ENCODE assay signal across 1 cellular context in the genomic region with DNA sequence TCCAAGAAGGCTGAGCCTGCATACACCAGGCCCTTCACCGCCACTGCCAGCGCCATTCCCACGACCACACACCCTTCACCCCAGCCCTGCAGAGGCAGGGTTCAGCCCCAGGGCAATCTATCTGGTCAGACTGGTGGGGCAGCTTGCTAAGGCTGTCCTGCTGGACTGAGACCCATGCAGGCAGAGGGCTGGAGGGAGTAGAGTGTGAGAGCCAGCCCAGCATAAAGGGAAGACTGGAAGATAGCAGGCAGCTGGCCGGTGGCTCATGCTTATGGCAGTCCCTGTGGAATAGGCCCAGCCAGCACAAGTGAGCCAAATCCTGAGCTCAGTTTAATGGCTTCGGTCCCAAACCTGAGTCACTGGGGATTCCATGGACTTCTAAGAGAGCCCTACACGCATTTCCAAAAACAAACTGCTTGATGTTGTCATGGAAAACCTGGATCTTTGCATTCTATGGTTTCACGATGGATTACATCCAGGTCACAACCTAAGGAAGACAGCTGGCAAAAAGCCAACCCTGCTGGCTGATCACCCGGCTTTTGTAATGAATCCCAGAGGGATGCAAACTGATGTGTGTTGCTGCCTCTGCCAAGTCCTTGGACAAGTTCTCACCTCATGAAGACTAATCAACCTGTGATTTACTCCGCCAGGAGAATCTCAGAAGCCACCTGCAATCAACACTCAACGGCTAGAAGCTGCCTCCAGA.
TF ChIP-seq lines count a peak whose summit lies in the region.

No MANE protein-coding gene starts in this region.

TF ChIP-seq in A549, 52 proteins besides CTCF, POLR2A, EP300 and RAD21 (continued from another document):
- TF ChIP-seq, protein P1, sequence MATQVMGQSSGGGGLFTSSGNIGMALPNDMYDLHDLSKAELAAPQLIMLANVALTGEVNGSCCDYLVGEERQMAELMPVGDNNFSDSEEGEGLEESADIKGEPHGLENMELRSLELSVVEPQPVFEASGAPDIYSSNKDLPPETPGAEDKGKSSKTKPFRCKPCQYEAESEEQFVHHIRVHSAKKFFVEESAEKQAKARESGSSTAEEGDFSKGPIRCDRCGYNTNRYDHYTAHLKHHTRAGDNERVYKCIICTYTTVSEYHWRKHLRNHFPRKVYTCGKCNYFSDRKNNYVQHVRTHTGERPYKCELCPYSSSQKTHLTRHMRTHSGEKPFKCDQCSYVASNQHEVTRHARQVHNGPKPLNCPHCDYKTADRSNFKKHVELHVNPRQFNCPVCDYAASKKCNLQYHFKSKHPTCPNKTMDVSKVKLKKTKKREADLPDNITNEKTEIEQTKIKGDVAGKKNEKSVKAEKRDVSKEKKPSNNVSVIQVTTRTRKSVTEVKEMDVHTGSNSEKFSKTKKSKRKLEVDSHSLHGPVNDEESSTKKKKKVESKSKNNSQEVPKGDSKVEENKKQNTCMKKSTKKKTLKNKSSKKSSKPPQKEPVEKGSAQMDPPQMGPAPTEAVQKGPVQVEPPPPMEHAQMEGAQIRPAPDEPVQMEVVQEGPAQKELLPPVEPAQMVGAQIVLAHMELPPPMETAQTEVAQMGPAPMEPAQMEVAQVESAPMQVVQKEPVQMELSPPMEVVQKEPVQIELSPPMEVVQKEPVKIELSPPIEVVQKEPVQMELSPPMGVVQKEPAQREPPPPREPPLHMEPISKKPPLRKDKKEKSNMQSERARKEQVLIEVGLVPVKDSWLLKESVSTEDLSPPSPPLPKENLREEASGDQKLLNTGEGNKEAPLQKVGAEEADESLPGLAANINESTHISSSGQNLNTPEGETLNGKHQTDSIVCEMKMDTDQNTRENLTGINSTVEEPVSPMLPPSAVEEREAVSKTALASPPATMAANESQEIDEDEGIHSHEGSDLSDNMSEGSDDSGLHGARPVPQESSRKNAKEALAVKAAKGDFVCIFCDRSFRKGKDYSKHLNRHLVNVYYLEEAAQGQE (IDR thresholded peaks at IDR 0.05): no peak
- TF ChIP-seq JUN (IDR thresholded peaks at IDR 0.05) (no peak), MYC (IDR thresholded peaks at IDR 0.05; ENCODE audit: borderline replicate concordance, low read length) (no peak), HOXB13 (CRISPR knock-in tag; IDR thresholded peaks at IDR 0.05; ENCODE audit: low read depth) (no peak), CHD4 (IDR thresholded peaks at IDR 0.05; ENCODE audit: borderline replicate concordance) (no peak), ESRRA (IDR thresholded peaks at IDR 0.05; ENCODE audit: borderline replicate concordance, low read length) (no peak), FOSB (CRISPR knock-in tag; IDR thresholded peaks at IDR 0.05) (no peak)
- TF ChIP-seq, protein P2, sequence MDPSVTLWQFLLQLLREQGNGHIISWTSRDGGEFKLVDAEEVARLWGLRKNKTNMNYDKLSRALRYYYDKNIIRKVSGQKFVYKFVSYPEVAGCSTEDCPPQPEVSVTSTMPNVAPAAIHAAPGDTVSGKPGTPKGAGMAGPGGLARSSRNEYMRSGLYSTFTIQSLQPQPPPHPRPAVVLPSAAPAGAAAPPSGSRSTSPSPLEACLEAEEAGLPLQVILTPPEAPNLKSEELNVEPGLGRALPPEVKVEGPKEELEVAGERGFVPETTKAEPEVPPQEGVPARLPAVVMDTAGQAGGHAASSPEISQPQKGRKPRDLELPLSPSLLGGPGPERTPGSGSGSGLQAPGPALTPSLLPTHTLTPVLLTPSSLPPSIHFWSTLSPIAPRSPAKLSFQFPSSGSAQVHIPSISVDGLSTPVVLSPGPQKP (IDR thresholded peaks at IDR 0.05; ENCODE audit: low read depth, low read length): no peak
- TF ChIP-seq, protein P3, sequence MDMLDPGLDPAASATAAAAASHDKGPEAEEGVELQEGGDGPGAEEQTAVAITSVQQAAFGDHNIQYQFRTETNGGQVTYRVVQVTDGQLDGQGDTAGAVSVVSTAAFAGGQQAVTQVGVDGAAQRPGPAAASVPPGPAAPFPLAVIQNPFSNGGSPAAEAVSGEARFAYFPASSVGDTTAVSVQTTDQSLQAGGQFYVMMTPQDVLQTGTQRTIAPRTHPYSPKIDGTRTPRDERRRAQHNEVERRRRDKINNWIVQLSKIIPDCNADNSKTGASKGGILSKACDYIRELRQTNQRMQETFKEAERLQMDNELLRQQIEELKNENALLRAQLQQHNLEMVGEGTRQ (IDR thresholded peaks at IDR 0.05): no peak
